In the genomic region with DNA sequence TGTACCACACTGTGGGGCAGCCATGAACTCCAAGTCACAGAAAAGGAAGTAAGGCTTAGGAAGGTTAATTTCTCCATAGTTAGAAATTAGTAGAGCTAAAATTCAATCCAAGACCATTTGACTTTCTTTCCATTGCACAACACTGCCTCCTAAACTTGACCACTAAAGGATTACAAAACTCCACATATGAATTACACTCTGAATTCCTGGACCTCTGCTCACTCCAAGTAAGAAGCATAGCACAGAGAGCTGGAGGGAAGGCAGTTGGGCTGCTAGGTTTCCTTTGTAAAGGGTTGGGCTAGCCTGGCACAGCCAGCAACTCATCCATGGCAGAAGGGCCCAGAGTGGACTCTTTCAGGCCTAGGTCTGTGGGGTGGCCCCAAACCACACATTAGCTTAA, we compare ENCODE assay signal across 1 cellular context.
TF ChIP-seq lines count a peak whose summit lies in the region.

No MANE protein-coding gene starts in this region.

TF ChIP-seq in GM23338, 12 proteins besides CTCF, POLR2A, EP300 and RAD21 (continued from another document):
- TF ChIP-seq, protein P1, sequence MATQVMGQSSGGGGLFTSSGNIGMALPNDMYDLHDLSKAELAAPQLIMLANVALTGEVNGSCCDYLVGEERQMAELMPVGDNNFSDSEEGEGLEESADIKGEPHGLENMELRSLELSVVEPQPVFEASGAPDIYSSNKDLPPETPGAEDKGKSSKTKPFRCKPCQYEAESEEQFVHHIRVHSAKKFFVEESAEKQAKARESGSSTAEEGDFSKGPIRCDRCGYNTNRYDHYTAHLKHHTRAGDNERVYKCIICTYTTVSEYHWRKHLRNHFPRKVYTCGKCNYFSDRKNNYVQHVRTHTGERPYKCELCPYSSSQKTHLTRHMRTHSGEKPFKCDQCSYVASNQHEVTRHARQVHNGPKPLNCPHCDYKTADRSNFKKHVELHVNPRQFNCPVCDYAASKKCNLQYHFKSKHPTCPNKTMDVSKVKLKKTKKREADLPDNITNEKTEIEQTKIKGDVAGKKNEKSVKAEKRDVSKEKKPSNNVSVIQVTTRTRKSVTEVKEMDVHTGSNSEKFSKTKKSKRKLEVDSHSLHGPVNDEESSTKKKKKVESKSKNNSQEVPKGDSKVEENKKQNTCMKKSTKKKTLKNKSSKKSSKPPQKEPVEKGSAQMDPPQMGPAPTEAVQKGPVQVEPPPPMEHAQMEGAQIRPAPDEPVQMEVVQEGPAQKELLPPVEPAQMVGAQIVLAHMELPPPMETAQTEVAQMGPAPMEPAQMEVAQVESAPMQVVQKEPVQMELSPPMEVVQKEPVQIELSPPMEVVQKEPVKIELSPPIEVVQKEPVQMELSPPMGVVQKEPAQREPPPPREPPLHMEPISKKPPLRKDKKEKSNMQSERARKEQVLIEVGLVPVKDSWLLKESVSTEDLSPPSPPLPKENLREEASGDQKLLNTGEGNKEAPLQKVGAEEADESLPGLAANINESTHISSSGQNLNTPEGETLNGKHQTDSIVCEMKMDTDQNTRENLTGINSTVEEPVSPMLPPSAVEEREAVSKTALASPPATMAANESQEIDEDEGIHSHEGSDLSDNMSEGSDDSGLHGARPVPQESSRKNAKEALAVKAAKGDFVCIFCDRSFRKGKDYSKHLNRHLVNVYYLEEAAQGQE (IDR thresholded peaks at IDR 0.05; ENCODE audit: unreplicated experiment), result no peak
- TF ChIP-seq, protein P2, sequence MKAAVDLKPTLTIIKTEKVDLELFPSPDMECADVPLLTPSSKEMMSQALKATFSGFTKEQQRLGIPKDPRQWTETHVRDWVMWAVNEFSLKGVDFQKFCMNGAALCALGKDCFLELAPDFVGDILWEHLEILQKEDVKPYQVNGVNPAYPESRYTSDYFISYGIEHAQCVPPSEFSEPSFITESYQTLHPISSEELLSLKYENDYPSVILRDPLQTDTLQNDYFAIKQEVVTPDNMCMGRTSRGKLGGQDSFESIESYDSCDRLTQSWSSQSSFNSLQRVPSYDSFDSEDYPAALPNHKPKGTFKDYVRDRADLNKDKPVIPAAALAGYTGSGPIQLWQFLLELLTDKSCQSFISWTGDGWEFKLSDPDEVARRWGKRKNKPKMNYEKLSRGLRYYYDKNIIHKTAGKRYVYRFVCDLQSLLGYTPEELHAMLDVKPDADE (IDR thresholded peaks at IDR 0.05), result no peak
- TF ChIP-seq EZH2 (IDR thresholded peaks at IDR 0.05; ENCODE audit: low read depth, unreplicated experiment), result no peak
- no peak for TF ChIP-seq ZNF331 (CRISPR knock-in tag; IDR thresholded peaks at IDR 0.05; ENCODE audit: low read depth)
- TF ChIP-seq NANOG (IDR thresholded peaks at IDR 0.05; ENCODE audit: borderline replicate concordance), result no peak
- no peak for TF ChIP-seq EZH2phosphoT487 (IDR thresholded peaks at IDR 0.05; ENCODE audit: unreplicated experiment)
- no peak for TF ChIP-seq POLR2AphosphoS5 (IDR thresholded peaks at IDR 0.05; ENCODE audit: low read depth)
